In genomic region chr3:115788921-115789470, GRCh38 we compare ENCODE assay signal across 15 cellular contexts.
DNase-seq lines count a peak whose midpoint lies in the region; TF ChIP-seq lines count a peak whose summit lies in the region.
"Had no signal": no experiment of that assay in that cellular context is flagged by ENCODE, and none has a peak within 500 bp of the region (broad histone marks: within the 10 kb centered on the region; RNA-seq: fewer than 3 reads in every experiment).

No MANE protein-coding gene starts in this region.

- H3K4me1 Mint-ChIP-seq in MCF 10A (ENCODE audit: insufficient read depth, unreplicated experiment) = peaks cover 52% of the 10 kb centered on the region
- peaks cover 35% of the 10 kb centered on the region for H3K4me1 Mint-ChIP-seq in activated CD4-positive, alpha-beta T cell treated with anti-CD3 and anti-CD28 coated beads, Interleukin-2, amount 10 ng/mL, durations not matched to agents 24 days and 14 days

- in situ Hi-C loops in Caki2 (cut with HindIII; ENCODE audit: low pct_unique_long_range_greater_than_20kb, low sequenced_read_pairs) (no loop called here), KBM-7 (cut with MboI; ENCODE audit: low pct_unique_long_range_greater_than_20kb, low sequenced_read_pairs) (no loop called here)

- no peaks in the 10 kb centered on the region for H3K9me3 Mint-ChIP-seq in MCF 10A (ENCODE audit: unreplicated experiment)
- H3K9me3 Mint-ChIP-seq in activated CD4-positive, alpha-beta T cell treated with anti-CD3 and anti-CD28 coated beads, Interleukin-2, amount 10 ng/mL, durations not matched to agents 24 days and 14 days = no peaks in the 10 kb centered on the region
- H3K9me3 Mint-ChIP-seq: activated naive CD8-positive, alpha-beta T cell treated with anti-CD3 and anti-CD28 coated beads, Interleukin-2, amount 10 ng/mL, durations not matched to agents 7 days and 5 days; immature natural killer cell had no signal

- H3K27ac Mint-ChIP-seq in MCF 10A (ENCODE audit: low read depth, unreplicated experiment) = peak overlapping the region; percentile 80
- H3K27ac Mint-ChIP-seq in activated CD4-positive, alpha-beta T cell treated with anti-CD3 and anti-CD28 coated beads, Interleukin-2, amount 10 ng/mL, durations not matched to agents 24 days and 14 days = no peak overlapping the region
- H3K27ac Mint-ChIP-seq: activated naive CD8-positive, alpha-beta T cell treated with anti-CD3 and anti-CD28 coated beads, Interleukin-2, amount 10 ng/mL, durations not matched to agents 7 days and 5 days had no signal

- BruUV-seq in MCF 10A (replicated peaks; lab: Mats Ljungman, UMichigan) = no TSS peak

- CTCF ChIA-PET in MCF 10A (lab: Yijun Ruan, JAX) = interaction anchor here (0.6 to 2.0 kb wide), 12 partner anchors 10 to 1022 kb away, joined by 3 to 7 read pairs (median 5); no protein-coding TSS in a partner anchor

- no peak for TF ChIP-seq CTCF in MCF 10A (IDR thresholded peaks at IDR 0.05; ENCODE audit: unreplicated experiment)

- intact Hi-C loops in MCF 10A (cut with micrococcal nuclease) = loop anchor here (1.0 kb wide), 1 partner anchor 15 kb away; no protein-coding TSS in a partner anchor
- intact Hi-C loops in activated CD4-positive, alpha-beta T cell treated with anti-CD3 and anti-CD28 coated beads, Interleukin-2, amount 10 ng/mL, durations not matched to agents 24 days and 14 days (cut with micrococcal nuclease) = loop anchor here (10.0 kb wide), 2 partner anchors 694 to 1564 kb away; no protein-coding TSS in a partner anchor

- H3K27me3 Mint-ChIP-seq in MCF 10A (ENCODE audit: insufficient read depth, unreplicated experiment) = no peaks in the 10 kb centered on the region
- H3K27me3 Mint-ChIP-seq in activated CD4-positive, alpha-beta T cell treated with anti-CD3 and anti-CD28 coated beads, Interleukin-2, amount 10 ng/mL, durations not matched to agents 24 days and 14 days = peaks cover 7% of the 10 kb centered on the region

- H3K36me3 Mint-ChIP-seq in MCF 10A (ENCODE audit: insufficient read depth, unreplicated experiment) = no peaks in the 10 kb centered on the region
- H3K36me3 Mint-ChIP-seq in activated CD4-positive, alpha-beta T cell treated with anti-CD3 and anti-CD28 coated beads, Interleukin-2, amount 10 ng/mL, durations not matched to agents 24 days and 14 days (ENCODE audit: low read depth) = no peaks in the 10 kb centered on the region
- H3K36me3 Mint-ChIP-seq: immature natural killer cell had no signal

- POLR2A ChIA-PET in MCF 10A (lab: Yijun Ruan, JAX) = interaction anchor here (0.6 to 2.9 kb wide), 8 partner anchors 11 to 586 kb away, joined by 3 to 12 read pairs (median 4); no protein-coding TSS in a partner anchor

- H3K4me3 Mint-ChIP-seq in MCF 10A (ENCODE audit: unreplicated experiment) = peak overlapping the region; percentile 0
- no peak overlapping the region for H3K4me3 Mint-ChIP-seq in activated CD4-positive, alpha-beta T cell treated with anti-CD3 and anti-CD28 coated beads, Interleukin-2, amount 10 ng/mL, durations not matched to agents 24 days and 14 days
- H3K4me3 Mint-ChIP-seq: activated naive CD8-positive, alpha-beta T cell treated with anti-CD3 and anti-CD28 coated beads, Interleukin-2, amount 10 ng/mL, durations not matched to agents 7 days and 5 days; immature natural killer cell had no signal

- DNase-seq in Caki2 (ENCODE audit: low read depth) (peak; percentile 80), LHCN-M2 (ENCODE audit: low read depth) (peak; percentile 87), MCF 10A (ENCODE audit: unreplicated experiment) (peak; percentile 79), myocyte (ENCODE audit: low read depth) (peak; percentile 70), KBM-7 (no peak), NCI-H2107 (lab: John Stamatoyannopoulos, UW) (no peak)
- DNase-seq in activated CD4-positive, alpha-beta T cell treated with anti-CD3 and anti-CD28 coated beads, Interleukin-2, amount 10 ng/mL, durations not matched to agents 24 days and 14 days = no peak
- no peak for DNase-seq in activated naive CD4-positive, alpha-beta T cell treated with anti-CD3 and anti-CD28 coated beads, Interleukin-2, amount 50 U/mL, for 16 hours
- DNase-seq: activated CD4-positive, alpha-beta T cell treated with anti-CD3 and anti-CD28 coated beads, Interleukin-2, amount 50 U/mL, for 48 hours; activated naive CD8-positive, alpha-beta T cell treated with anti-CD3 and anti-CD28 coated beads, Interleukin-2, amount 10 ng/mL, durations not matched to agents 7 days and 5 days; DND-41; immature natural killer cell; Karpas-422; stimulated activated CD4-positive, alpha-beta T cell treated with anti-CD3 and anti-CD28 coated beads, Interleukin-1b, Interleukin-23, amount 100 ng/mL, for 48 hours; stomach had no signal

Comparison
In these comparisons a context has a peak if more than half of its experiments do, and no peak if none do; other contexts are left out.
1. DNase-seq: peak in Caki2 (single experiment), LHCN-M2 (single experiment), MCF 10A (single experiment) and myocyte (single experiment); none in KBM-7 (single experiment), activated CD4-positive, alpha-beta T cell treated with anti-CD3 and anti-CD28 coated beads, Interleukin-2, amount 10 ng/mL, durations not matched to agents 24 days and 14 days (single experiment), activated naive CD4-positive, alpha-beta T cell treated with anti-CD3 and anti-CD28 coated beads, Interleukin-2, amount 50 U/mL, for 16 hours (single experiment) and NCI-H2107 (single experiment).